In the genomic region with DNA sequence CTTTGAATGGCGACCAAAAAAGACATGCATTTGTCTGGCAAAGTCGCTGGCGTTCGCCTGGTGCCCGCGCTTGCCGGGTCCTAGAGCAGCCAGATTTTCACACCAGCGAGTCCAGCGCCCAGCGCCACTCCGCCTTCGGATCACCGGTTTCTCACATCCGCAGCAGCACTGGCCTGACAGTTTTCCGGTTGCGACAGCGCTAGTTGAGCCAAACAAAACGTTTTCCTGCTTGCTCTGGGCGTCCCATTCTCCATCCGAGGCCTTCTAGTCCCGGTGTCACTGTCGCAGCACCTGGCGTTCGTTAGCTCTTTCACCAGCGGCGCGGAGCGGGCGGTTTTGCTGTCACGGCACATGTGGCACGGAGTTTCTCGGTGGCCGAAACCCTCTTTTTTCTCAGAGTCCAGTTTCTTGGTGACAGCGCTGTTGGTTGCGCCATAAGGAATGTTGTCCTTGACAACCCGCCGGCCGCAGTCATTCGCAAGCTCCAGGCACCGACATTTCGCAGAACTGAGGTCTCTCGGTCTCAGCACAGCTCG, we compare ENCODE assay signal across 8 cellular contexts. TPM values are rescaled to one million over a fixed set of nuclear protein-coding genes. Genes with fewer than 3 reads are reported as not detected.
A peak's percentile ranks its signal among the peaks of the same experiment; 100 is the strongest.
DNase-seq lines count a peak whose midpoint lies in the region; ATAC-seq and TF ChIP-seq lines count a peak whose summit lies in the region.

No MANE protein-coding gene starts in this region.

- H3K4me3 ChIP-seq in KMS-11 (IDR thresholded peaks at IDR 0.05; ENCODE audit: insufficient read depth, low read depth, low read length) (no peak overlapping the region), iPS-15b (ENCODE audit: low read depth, low read length) (peak overlapping the region; percentile 61), skeletal muscle satellite cell (ENCODE audit: low read length) (peak overlapping the region; percentile 70)

- CTCF ChIA-PET in T-cell (lab: Charles Lee) = interaction anchor here (0.5 to 10.3 kb wide), 15 partner anchors 14 to 322 kb away, joined by 3 to 146 read pairs (median 7); no protein-coding TSS in a partner anchor

- H3K27me3 ChIP-seq in KMS-11 (ENCODE audit: insufficient read depth, low read depth) (no peaks in the 10 kb centered on the region), iPS-15b (ENCODE audit: control insufficient read depth, insufficient read depth, low read length) (peaks cover 87% of the 10 kb centered on the region), skeletal muscle satellite cell (ENCODE audit: control insufficient read depth, insufficient read depth, low read length) (no peaks in the 10 kb centered on the region)

- H3K27me3 Mint-ChIP-seq in T-cell = no peaks in the 10 kb centered on the region

- peaks cover 37% of the 10 kb centered on the region for H3K4me1 ChIP-seq in KMS-11 (ENCODE audit: low read depth, poor library complexity, severe bottlenecking)
- no peaks in the 10 kb centered on the region for H3K4me1 ChIP-seq in iPS-15b (ENCODE audit: control insufficient read depth, insufficient read depth, low read length)
- peaks cover 12% of the 10 kb centered on the region for H3K4me1 ChIP-seq in skeletal muscle satellite cell (ENCODE audit: control insufficient read depth, insufficient read depth, low read length)

- POLR2A ChIA-PET in T-cell (lab: Charles Lee) = interaction anchor here (0.5 to 5.1 kb wide), 16 partner anchors 16 to 1786 kb away, joined by 3 to 122 read pairs (median 8); partner anchors contain the start of gene TMEM267 (in 1 of the 2)

- H3K36me3 ChIP-seq in KMS-11 (ENCODE audit: insufficient read depth) (no peaks in the 10 kb centered on the region), iPS-15b (ENCODE audit: control insufficient read depth, insufficient read depth, low read length) (no peaks in the 10 kb centered on the region), skeletal muscle satellite cell (ENCODE audit: insufficient read depth, low read length) (no peaks in the 10 kb centered on the region)

- DNase-seq in Daoy (ENCODE audit: low read depth) (peak; percentile 87), T-cell (peak; percentile 58 to 85 (median 75)), DMS 273 (lab: John Stamatoyannopoulos, UW; ENCODE audit: unreplicated experiment) (no peak)

- H3K9me3 ChIP-seq in iPS-15b (ENCODE audit: control insufficient read depth, insufficient read depth, low read length) = no peaks in the 10 kb centered on the region
- no peaks in the 10 kb centered on the region for H3K9me3 ChIP-seq in skeletal muscle satellite cell (replicated peaks; ENCODE audit: low read length)

- TF ChIP-seq CTCF in KMS-11 (conservative IDR thresholded peaks at IDR 0.05; ENCODE audit: low read depth, low read length) = no peak

- peaks cover 40% of the 10 kb centered on the region for H3K79me2 ChIP-seq in KMS-11 (ENCODE audit: insufficient read depth, low read depth)

- peaks cover 49 to 59% (median 55%) of the 10 kb centered on the region in 3 donors for H3K4me1 Mint-ChIP-seq in T-cell

- peaks cover 5% of the 10 kb centered on the region for H3K36me3 Mint-ChIP-seq in T-cell

- peak overlapping the region; percentile 100 for H3K27ac Mint-ChIP-seq in T-cell

- peak overlapping the region; percentile 88 for H3K9ac ChIP-seq in KMS-11
- no peak overlapping the region for H3K9ac ChIP-seq in iPS-15b (ENCODE audit: low read depth, low read length)
- H3K9ac ChIP-seq in skeletal muscle satellite cell (ENCODE audit: low read depth, low read length) = peak overlapping the region; percentile 68

- no peaks in the 10 kb centered on the region for H3K9me3 Mint-ChIP-seq in T-cell

- H3K4me3 Mint-ChIP-seq in T-cell = peak overlapping the region; percentile 99 to 100 (median 100)

- H3K27ac ChIP-seq in KMS-11 (peak overlapping the region; percentile 97), angular gyrus (ENCODE audit: low read depth, low read length) (peak overlapping the region; percentile 37)

- peak; percentile 55 for ATAC-seq in GM21737 (IDR thresholded peaks at IDR 0.05; ENCODE audit: unreplicated experiment)
- ATAC-seq in T-cell (replicated peaks in 1 of 4) = peak; percentile 18 to 50 (median 40)

- H3K4me2 ChIP-seq in KMS-11 (peak overlapping the region; percentile 99), skeletal muscle satellite cell (ENCODE audit: low read length) (peak overlapping the region; percentile 81)

- H4K20me1 ChIP-seq in KMS-11 (ENCODE audit: insufficient read depth) = no peaks in the 10 kb centered on the region

- H2AFZ ChIP-seq in KMS-11 (ENCODE audit: low read depth) = peak overlapping the region; percentile 58

RNA-seq across cellular contexts. Expression of gene ANXA2R, which starts 48.0 kb away (rescaled TPM):
- total RNA-seq in Daoy (2014; rRNA removed; shearing (Covaris generic)) = 2.9 TPM in 2 replicates
- total RNA-seq in T-cell = 10 to 100 TPM; 47.8 to 64.1 (median 53.1) TPM
- 2.0 TPM in 2 replicates for total RNA-seq in skeletal muscle satellite cell (2012; rRNA removed)

Comparison
In these comparisons a context has a peak if more than half of its experiments do, and no peak if none do; other contexts are left out.
1. RNA of gene ANXA2R, which starts 48.0 kb away (total RNA-seq): 47.8 to 64.1 TPM in T-cell; 2.9 TPM in Daoy; every median in the first group is over 10 times any median in the second.